ENCODE assay signal across 24 cellular contexts in genomic region chr16:79081292-79082066, GRCh38.
DNase-seq lines count a peak whose midpoint lies in the region; ATAC-seq and TF ChIP-seq lines count a peak whose summit lies in the region.
"Had no signal": no experiment of that assay in that cellular context is flagged by ENCODE, and none has a peak within 500 bp of the region (broad histone marks: within the 10 kb centered on the region; RNA-seq: fewer than 3 reads in every experiment).

No MANE protein-coding gene starts in this region.

- no peaks in the 10 kb centered on the region for H3K36me3 ChIP-seq in vagina
- H3K36me3 ChIP-seq: ascending aorta, heart right ventricle, left ventricle myocardium inferior had no signal

- no peaks in the 10 kb centered on the region for H3K9me3 ChIP-seq in vagina
- H3K9me3 ChIP-seq: ascending aorta, heart right ventricle, left ventricle myocardium inferior, testis had no signal

- no peaks in the 10 kb centered on the region for H3K36me3 Mint-ChIP-seq in activated T-cell treated with anti-CD3 and anti-CD28 coated beads, Interleukin-2, amount 50 U/mL, for 24 hours (ENCODE audit: low read depth)
- peaks cover 2% of the 10 kb centered on the region for H3K36me3 Mint-ChIP-seq in stimulated activated effector memory CD8-positive, alpha-beta T cell treated with anti-CD3 and anti-CD28 coated beads, Interleukin-12 subunit alpha, Interleukin-12 subunit beta, amount 100 ng/mL, for 72 hours
- H3K36me3 Mint-ChIP-seq in Calu3 (ENCODE audit: insufficient read depth, unreplicated experiment), result no peaks in the 10 kb centered on the region
- H3K36me3 Mint-ChIP-seq: CD4-positive, CD25-positive, alpha-beta regulatory T cell; immature natural killer cell; T-cell had no signal

- H3K4me3 ChIP-seq in vagina, result no peak overlapping the region
- H3K4me3 ChIP-seq: ascending aorta, heart right ventricle, left ventricle myocardium inferior, testis had no signal

- H3K4me1 Mint-ChIP-seq in activated T-cell treated with anti-CD3 and anti-CD28 coated beads, Interleukin-2, amount 50 U/mL, for 24 hours (ENCODE audit: low read depth), result peaks cover 76% of the 10 kb centered on the region
- peaks cover 72% of the 10 kb centered on the region for H3K4me1 Mint-ChIP-seq in stimulated activated effector memory CD8-positive, alpha-beta T cell treated with anti-CD3 and anti-CD28 coated beads, Interleukin-12 subunit alpha, Interleukin-12 subunit beta, amount 100 ng/mL, for 72 hours
- H3K4me1 Mint-ChIP-seq in Calu3 (ENCODE audit: low read depth, unreplicated experiment), result no peaks in the 10 kb centered on the region

- CTCF ChIA-PET in Calu3 (lab: Charles Lee), result no interaction called here

- no peaks in the 10 kb centered on the region for H3K9me3 Mint-ChIP-seq in activated T-cell treated with anti-CD3 and anti-CD28 coated beads, Interleukin-2, amount 50 U/mL, for 24 hours
- no peaks in the 10 kb centered on the region for H3K9me3 Mint-ChIP-seq in stimulated activated effector memory CD8-positive, alpha-beta T cell treated with anti-CD3 and anti-CD28 coated beads, Interleukin-12 subunit alpha, Interleukin-12 subunit beta, amount 100 ng/mL, for 72 hours
- H3K9me3 Mint-ChIP-seq in Calu3 (ENCODE audit: low read depth, unreplicated experiment), result peaks cover 6% of the 10 kb centered on the region
- H3K9me3 Mint-ChIP-seq: CD4-positive, CD25-positive, alpha-beta regulatory T cell; immature natural killer cell; T-cell had no signal

- DNase-seq in activated T-cell treated with anti-CD3 and anti-CD28 coated beads, Interleukin-2, amount 50 U/mL, for 24 hours, result no peak
- DNase-seq in activated T-cell treated with anti-CD3 and anti-CD28 coated beads for 4 hours (no peak), NCI-H1092 (lab: John Stamatoyannopoulos, UW) (no peak), Calu3 (no peak), vagina (ENCODE audit: extremely low spot score in 2 of 2) (no peak)
- peak; percentile 57 to 62 for DNase-seq in activated T-cell treated with anti-CD3 and anti-CD28 coated beads, Interleukin-2, amount 50 U/mL, for 48 hours
- DNase-seq in stimulated activated effector memory CD8-positive, alpha-beta T cell treated with anti-CD3 and anti-CD28 coated beads, Interleukin-12 subunit alpha, Interleukin-12 subunit beta, amount 100 ng/mL, for 72 hours (ENCODE audit: low spot score in 2 of 2), result peak; percentile 20 to 83
- DNase-seq: activated CD8-positive, alpha-beta memory T cell treated with anti-CD3 and anti-CD28 coated beads for 24 hours; activated gamma-delta T cell; CD4-positive, CD25-positive, alpha-beta regulatory T cell; central memory CD4-positive, alpha-beta T cell; H7; heart right ventricle; immature natural killer cell; KBM-7; left ventricle myocardium inferior; NCI-H1694; SIG-M5; stimulated activated CD4-positive, alpha-beta T cell treated with anti-CD3 and anti-CD28 coated beads, Interleukin-4, amount 100 ng/mL, for 4 hours; T-cell; testis had no signal

- peak; percentile 78 for ATAC-seq in GM18868 (IDR thresholded peaks at IDR 0.05; ENCODE audit: unreplicated experiment)
- ATAC-seq in stimulated activated effector memory CD8-positive, alpha-beta T cell treated with anti-CD3 and anti-CD28 coated beads, Interleukin-12 subunit alpha, Interleukin-12 subunit beta, amount 100 ng/mL, for 72 hours, result peak; percentile 93
- ATAC-seq: heart right ventricle, T-cell had no signal

- intact Hi-C loops in Calu3 (cut with micrococcal nuclease; ENCODE audit: unreplicated experiment) (no loop called here), vagina (cut with DNase I) (no loop called here)

- no peak overlapping the region for H3K4me3 Mint-ChIP-seq in activated T-cell treated with anti-CD3 and anti-CD28 coated beads, Interleukin-2, amount 50 U/mL, for 24 hours
- peak overlapping the region; percentile 53 for H3K4me3 Mint-ChIP-seq in stimulated activated effector memory CD8-positive, alpha-beta T cell treated with anti-CD3 and anti-CD28 coated beads, Interleukin-12 subunit alpha, Interleukin-12 subunit beta, amount 100 ng/mL, for 72 hours
- no peak overlapping the region for H3K4me3 Mint-ChIP-seq in Calu3 (ENCODE audit: low read depth, unreplicated experiment)
- H3K4me3 Mint-ChIP-seq: CD4-positive, CD25-positive, alpha-beta regulatory T cell; immature natural killer cell; T-cell had no signal

- no peak for TF ChIP-seq POLR2A in vagina (IDR thresholded peaks at IDR 0.05)

- no peaks in the 10 kb centered on the region for H3K27me3 ChIP-seq in vagina
- H3K27me3 ChIP-seq: ascending aorta, heart right ventricle, testis had no signal

- H3K27ac Mint-ChIP-seq in activated T-cell treated with anti-CD3 and anti-CD28 coated beads, Interleukin-2, amount 50 U/mL, for 24 hours, result peak overlapping the region; percentile 90
- peak overlapping the region; percentile 91 for H3K27ac Mint-ChIP-seq in stimulated activated effector memory CD8-positive, alpha-beta T cell treated with anti-CD3 and anti-CD28 coated beads, Interleukin-12 subunit alpha, Interleukin-12 subunit beta, amount 100 ng/mL, for 72 hours
- no peak overlapping the region for H3K27ac Mint-ChIP-seq in Calu3 (ENCODE audit: unreplicated experiment)
- H3K27ac Mint-ChIP-seq: CD4-positive, CD25-positive, alpha-beta regulatory T cell; progenitor cell of endocrine pancreas; T-cell had no signal

- no peak overlapping the region for H3K27ac ChIP-seq in vagina
- H3K27ac ChIP-seq: ascending aorta, heart right ventricle, left ventricle myocardium inferior, testis had no signal

- H3K4me1 ChIP-seq in vagina, result no peaks in the 10 kb centered on the region
- H3K4me1 ChIP-seq: ascending aorta, heart right ventricle, left ventricle myocardium inferior had no signal

- peaks cover 2% of the 10 kb centered on the region for H3K27me3 Mint-ChIP-seq in activated T-cell treated with anti-CD3 and anti-CD28 coated beads, Interleukin-2, amount 50 U/mL, for 24 hours
- no peaks in the 10 kb centered on the region for H3K27me3 Mint-ChIP-seq in Calu3 (ENCODE audit: unreplicated experiment)
- H3K27me3 Mint-ChIP-seq: CD4-positive, CD25-positive, alpha-beta regulatory T cell; progenitor cell of endocrine pancreas; T-cell had no signal

- no TSS peak for BruUV-seq in Calu3 (replicated peaks; lab: Mats Ljungman, UMichigan)

- TF ChIP-seq CTCF in Calu3 (IDR thresholded peaks at IDR 0.05; ENCODE audit: unreplicated experiment) (no peak), vagina (IDR thresholded peaks at IDR 0.05) (no peak)

Comparison
In these comparisons a context has a peak if more than half of its experiments do, and no peak if none do; other contexts are left out.
1. DNase-seq: peak in activated T-cell treated with anti-CD3 and anti-CD28 coated beads, Interleukin-2, amount 50 U/mL, for 48 hours (2 of 2) and stimulated activated effector memory CD8-positive, alpha-beta T cell treated with anti-CD3 and anti-CD28 coated beads, Interleukin-12 subunit alpha, Interleukin-12 subunit beta, amount 100 ng/mL, for 72 hours (2 of 2); none in activated T-cell treated with anti-CD3 and anti-CD28 coated beads, Interleukin-2, amount 50 U/mL, for 24 hours (single experiment), activated T-cell treated with anti-CD3 and anti-CD28 coated beads for 4 hours (single experiment), NCI-H1092 (single experiment), Calu3 (single experiment) and vagina (0 of 2).